Comparison of ENCODE assay signal across 18 cellular contexts in genomic region chr4:111274060-111274459, GRCh38.
DNase-seq lines count a peak whose midpoint lies in the region; ATAC-seq and TF ChIP-seq lines count a peak whose summit lies in the region.
"Had no signal": no experiment of that assay in that cellular context is flagged by ENCODE, and none has a peak within 500 bp of the region (broad histone marks: within the 10 kb centered on the region; RNA-seq: fewer than 3 reads in every experiment).

No MANE protein-coding gene starts in this region.

- no peak overlapping the region for H3K9ac ChIP-seq in adipocyte (ENCODE audit: low read length)
- H3K9ac ChIP-seq: BLaER1 had no signal

- no peak for TF ChIP-seq POLR2A in lower leg skin (IDR thresholded peaks at IDR 0.05)

- H3K9me3 ChIP-seq in adipocyte (ENCODE audit: control insufficient read depth, low read length), result no peaks in the 10 kb centered on the region
- H3K9me3 ChIP-seq: BE2C, BLaER1 had no signal

- WGBS in lower leg skin, 2 donors, result 90 to 95% methylated on average over 3 of the region's 3 CpGs

- DNase-seq in adipocyte (ENCODE audit: low read depth), result peak; percentile 21
- peak; percentile 17 for DNase-seq in fibroblast of peridontal ligament (ENCODE audit: extremely low read depth)
- DNase-seq in iris pigment epithelial cell (ENCODE audit: low read depth), result peak; percentile 17
- no peak for DNase-seq in central memory CD4-positive, alpha-beta T cell
- DNase-seq in HUDEP-2 (lab: John Stamatoyannopoulos, UW; ENCODE audit: unreplicated experiment in 76 of 76), result no peak
- no peak for DNase-seq in lower leg skin (ENCODE audit: low spot score in 2 of 2)
- DNase-seq: 8988T; ACHN; BE2C; C1 segment of cervical spinal cord; CD4-positive, alpha-beta memory T cell; CD4-positive, CD25-positive, alpha-beta regulatory T cell; CD8-positive, alpha-beta memory T cell; COR-L47; DMS79 treated with DMSO at 0.1 percent for 48 hours; GF-D8 had no signal

- peaks cover 10% of the 10 kb centered on the region for H3K4me1 ChIP-seq in adipocyte (ENCODE audit: control insufficient read depth, insufficient read depth, low read length)
- H3K4me1 ChIP-seq: BE2C, BLaER1 had no signal

- H3K27me3 ChIP-seq in adipocyte (replicated peaks; ENCODE audit: control insufficient read depth, insufficient read depth, low read length), result no peaks in the 10 kb centered on the region
- H3K27me3 ChIP-seq: BE2C, BLaER1 had no signal

- intact Hi-C loops in lower leg skin (cut with DNase I; ENCODE audit: low total_unique reads), result no loop called here

- H3K4me3 ChIP-seq in adipocyte (ENCODE audit: low read length) (no peak overlapping the region), lower leg skin (ENCODE audit: low read depth, poor library complexity, severe bottlenecking) (no peak overlapping the region)
- H3K4me3 ChIP-seq: BLaER1 had no signal

- TF ChIP-seq CTCF in lower leg skin (IDR thresholded peaks at IDR 0.05), result no peak

- no peaks in the 10 kb centered on the region for H3K36me3 ChIP-seq in adipocyte (ENCODE audit: control insufficient read depth, insufficient read depth, low read length, severe bottlenecking)
- H3K36me3 ChIP-seq: BE2C, BLaER1 had no signal

- no peak for ATAC-seq in HG02678 (IDR thresholded peaks at IDR 0.05; ENCODE audit: unreplicated experiment)

Comparison
In these comparisons a context has a peak if more than half of its experiments do, and no peak if none do; other contexts are left out.
1. DNase-seq: peak in adipocyte (single experiment), fibroblast of peridontal ligament (single experiment) and iris pigment epithelial cell (single experiment); none in central memory CD4-positive, alpha-beta T cell (single experiment), HUDEP-2 (0 of 76) and lower leg skin (0 of 2).